In the genomic region with DNA sequence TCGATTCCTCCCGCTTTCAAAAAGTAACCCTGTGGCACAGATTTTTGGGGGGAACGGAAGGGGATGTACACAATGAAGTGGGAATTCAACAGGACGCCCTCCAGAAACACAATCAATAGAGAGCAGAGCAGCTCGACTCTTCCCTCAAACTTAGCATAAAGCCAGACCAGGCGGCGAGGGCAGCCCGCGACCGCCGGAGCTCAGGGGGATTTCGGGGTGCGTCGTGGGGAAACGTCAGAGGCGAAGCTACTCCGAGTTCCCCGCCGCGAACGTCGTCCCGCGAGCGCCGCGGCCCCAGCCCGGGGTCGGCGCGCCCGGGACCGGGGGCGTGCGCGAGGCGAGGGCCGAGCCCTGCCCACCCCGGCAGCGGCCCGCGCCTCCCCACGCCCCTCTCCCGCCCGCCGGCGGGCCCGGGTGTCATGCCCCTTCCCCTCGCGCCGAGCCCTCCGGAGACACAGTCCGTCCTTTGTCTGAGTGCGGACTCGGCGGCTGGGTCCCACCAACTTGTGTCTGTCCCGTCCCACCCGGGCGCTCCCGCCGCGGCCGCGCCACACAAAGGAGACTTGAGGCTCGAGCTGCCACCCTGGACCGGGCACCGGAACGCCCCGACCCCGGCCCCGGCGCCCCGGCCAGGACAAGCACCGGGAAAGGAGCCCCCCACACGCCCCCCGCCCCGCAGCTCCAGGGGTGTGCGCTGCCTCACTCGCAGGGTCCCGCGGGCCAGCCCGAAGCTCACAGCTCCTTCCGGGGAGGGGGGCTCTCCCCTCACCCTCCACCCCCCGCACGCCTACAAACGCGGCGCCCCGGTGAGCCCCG, we compare ENCODE assay signal across 8 cellular contexts. TPM values are rescaled to one million over a fixed set of nuclear protein-coding genes. Genes with fewer than 3 reads are reported as not detected.
DNase-seq lines count a peak whose midpoint lies in the region; ATAC-seq, FAIRE-seq and TF ChIP-seq lines count a peak whose summit lies in the region.

No MANE protein-coding gene starts in this region.

- no peak overlapping the region for H2AK5ac ChIP-seq in H1 (ENCODE audit: low read depth, low read length)

- WGBS in H1 (ENCODE audit: extremely low coverage in 1 of 2, insufficient coverage in 1 of 2, insufficient read length in 1 of 2, insufficient replicate concordance in 2 of 2, low coverage in 1 of 2, low lambda C conversion rate in 2 of 2, missing lambda C conversion rate in 1 of 2), 2 experiments: 2% methylated on average over 14 of the region's 90 CpGs; no CpG with 5 or more reads in 1 of the 2 experiments
- WGBS in mesodermal cell (ENCODE audit: insufficient coverage in 2 of 2), 2 experiments: 0% methylated on average over 66 to 67 of the region's 90 CpGs

- peaks cover 9% of the 10 kb centered on the region for H3K27me3 ChIP-seq in GM23338 (ENCODE audit: insufficient read depth)
- H3K27me3 ChIP-seq in H1 (replicated peaks in 1 of 4; ENCODE audit: control insufficient read depth in 3 of 4, extremely low read depth in 1 of 4, insufficient read depth in 3 of 4, low read length in 3 of 4): no peaks in the 10 kb centered on the region

- peak overlapping the region; percentile 94 for H3K4me2 ChIP-seq in GM23338
- H3K4me2 ChIP-seq in H1 (ENCODE audit: insufficient read depth in 1 of 2, low read depth in 2 of 2, low read length in 2 of 2): peak overlapping the region; percentile 88 to 98

- H3K9me2 ChIP-seq in GM23338 (ENCODE audit: insufficient read depth): no peaks in the 10 kb centered on the region

- H3K27ac ChIP-seq in GM23338 (ENCODE audit: low read depth) (no peak overlapping the region), H1 (ENCODE audit: low read depth, low read length) (peak overlapping the region; percentile 87; the same call in 1 of the 2 replicates), mesodermal cell (ENCODE audit: low read depth, low read length, severe bottlenecking) (peak overlapping the region; percentile 87)

- peak overlapping the region; percentile 0 for H3K56ac ChIP-seq in H1 (replicated peaks; ENCODE audit: insufficient read length, low read depth, low read length)

- H3K9me3 ChIP-seq in H1 (ENCODE audit: insufficient read depth in 2 of 2, low read depth in 1 of 2, low read length in 1 of 2) (no peaks in the 10 kb centered on the region), mesodermal cell (ENCODE audit: control insufficient read depth, low read length) (no peaks in the 10 kb centered on the region)

- no peak overlapping the region for H4K5ac ChIP-seq in H1 (ENCODE audit: insufficient read length, low read depth, low read length)

- CTCF ChIA-PET in activated CD8-positive, alpha-beta T cell treated with anti-CD3 and anti-CD28 coated beads for 36 hours (lab: Charles Lee): interaction anchor here (0.9 to 2.0 kb wide), 7 partner anchors 9 to 80 kb away, joined by 3 to 17 read pairs (median 4); no protein-coding TSS in a partner anchor
- CTCF ChIA-PET in H1 (lab: Charles Lee; ENCODE audit: partially characterized antibody): interaction anchor here (0.7 to 1.6 kb wide), 4 partner anchors 27 to 222 kb away, joined by 3 to 7 read pairs (median 4); no protein-coding TSS in a partner anchor

- H3F3A ChIP-seq in GM23338 (replicated peaks; ENCODE audit: low read depth): peaks cover 9% of the 10 kb centered on the region; the same call in 1 of the 2 replicates

- peak overlapping the region; percentile 80 for H3K27ac Mint-ChIP-seq in GM23338
- peak overlapping the region; percentile 97 for H3K27ac Mint-ChIP-seq in activated CD8-positive, alpha-beta T cell treated with anti-CD3 and anti-CD28 coated beads for 36 hours

- no peak overlapping the region for H2BK12ac ChIP-seq in H1 (ENCODE audit: low read depth, low read length)

- no peak overlapping the region for H2BK15ac ChIP-seq in H1 (ENCODE audit: low read length)

- H3K23ac ChIP-seq in H1 (ENCODE audit: insufficient read length): no peak overlapping the region

- peak; percentile 22 for ATAC-seq in GM23338
- ATAC-seq in activated CD8-positive, alpha-beta T cell treated with anti-CD3 and anti-CD28 coated beads for 36 hours: peak; percentile 9

- H3K18ac ChIP-seq in H1 (ENCODE audit: extremely low read depth, low read length): peak overlapping the region; percentile 56; the same call in 1 of the 2 replicates

- no peak for TF ChIP-seq POLR2A in H1 (IDR thresholded peaks at IDR 0.05; ENCODE audit: control extremely low read depth in 1 of 2, low read depth in 2 of 2, low read length in 2 of 2)

- peak; percentile 71 for DNase-seq in GM10266 (ENCODE audit: extremely low spot score)
- peak; percentile 41 for DNase-seq in GM23338 (ENCODE audit: low spot score)
- DNase-seq in M059J (ENCODE audit: low read depth): peak; percentile 31
- peak; percentile 63 for DNase-seq in activated CD8-positive, alpha-beta T cell treated with anti-CD3 and anti-CD28 coated beads for 36 hours
- DNase-seq in H1 (ENCODE audit: low read depth in 1 of 2, low spot score in 2 of 2): peak in 1 of 2 experiments; percentile 71
- DNase-seq in stimulated activated CD8-positive, alpha-beta memory T cell treated with anti-CD3 and anti-CD28 coated beads, Interleukin-15, amount 100 ng/mL, for 4 hours (ENCODE audit: low read depth in 2 of 2): peak; percentile 24 to 31
- no peak for DNase-seq in COLO829 (ENCODE audit: low spot score)

- H3K4me3 ChIP-seq in GM23338 (peak overlapping the region; percentile 78), H1 (ENCODE audit: extremely low read depth in 1 of 4, insufficient read depth in 2 of 4, low read depth in 3 of 4, low read length in 4 of 4) (peak overlapping the region; percentile 62 to 79 (median 71)), mesodermal cell (ENCODE audit: extremely low read depth, insufficient read depth, low read length, poor library complexity, severe bottlenecking) (peak overlapping the region; percentile 83)

- FAIRE-seq in H1 (lab: Jason Lieb, UNC): no peak

- peaks cover 6% of the 10 kb centered on the region for H3K23me2 ChIP-seq in H1 (ENCODE audit: low read depth, low read length)

- H3K4me1 Mint-ChIP-seq in GM23338: no peaks in the 10 kb centered on the region; the same call in 1 of the 3 replicates
- H3K4me1 Mint-ChIP-seq in activated CD8-positive, alpha-beta T cell treated with anti-CD3 and anti-CD28 coated beads for 36 hours (ENCODE audit: low read depth): peaks cover 31% of the 10 kb centered on the region

- peak overlapping the region; percentile 78 to 97 (median 86) for H3K9ac ChIP-seq in H1 (replicated peaks in 1 of 4; ENCODE audit: extremely low read depth in 1 of 4, low read depth in 3 of 4, low read length in 3 of 4)

- no peak overlapping the region for H2BK5ac ChIP-seq in H1 (ENCODE audit: low read depth, low read length)

- intact Hi-C loops in activated CD8-positive, alpha-beta T cell treated with anti-CD3 and anti-CD28 coated beads for 36 hours (cut with micrococcal nuclease): loop anchor here (1.0 to 5.0 kb wide), 3 partner anchors 30 to 79 kb away; no protein-coding TSS in a partner anchor

- H3K9me3 Mint-ChIP-seq in GM23338: peaks cover 5% of the 10 kb centered on the region; the same call in 2 of the 3 replicates
- no peaks in the 10 kb centered on the region for H3K9me3 Mint-ChIP-seq in activated CD8-positive, alpha-beta T cell treated with anti-CD3 and anti-CD28 coated beads for 36 hours

- no peak overlapping the region for H3K14ac ChIP-seq in H1 (ENCODE audit: insufficient read length)

- H2BK120ac ChIP-seq in H1 (replicated peaks; ENCODE audit: low read depth, low read length): no peak overlapping the region

- H3K4me1 ChIP-seq in GM23338 (ENCODE audit: insufficient read depth): peaks cover 7% of the 10 kb centered on the region
- H3K4me1 ChIP-seq in H1 (replicated peaks in 1 of 4; ENCODE audit: control insufficient read depth in 3 of 4, insufficient read depth in 4 of 4, low read length in 3 of 4): peaks cover 0 to 2% (median 0%) of the 10 kb centered on the region in 4 experiments; a peak in 3 of 7 replicates
- no peaks in the 10 kb centered on the region for H3K4me1 ChIP-seq in mesodermal cell (ENCODE audit: control insufficient read depth, insufficient read depth, low read length, poor library complexity, severe bottlenecking)

- peaks cover 12% of the 10 kb centered on the region for H3K36me3 Mint-ChIP-seq in GM23338 (ENCODE audit: low read depth)
- peaks cover 37% of the 10 kb centered on the region for H3K36me3 Mint-ChIP-seq in activated CD8-positive, alpha-beta T cell treated with anti-CD3 and anti-CD28 coated beads for 36 hours (ENCODE audit: low read depth)

- no peak for TF ChIP-seq RAD21 in H1 (IDR thresholded peaks at IDR 0.05 in 1 of 2, conservative IDR thresholded peaks at IDR 0.05 in 1 of 2; ENCODE audit: low read depth in 2 of 2, low read length in 2 of 2)

- H4K8ac ChIP-seq in H1 (ENCODE audit: extremely low read depth, insufficient read depth, low read length): peak overlapping the region; percentile 98; the same call in 1 of the 2 replicates

- H4K20me1 ChIP-seq in GM23338 (replicated peaks; ENCODE audit: insufficient read depth): peaks cover 23% of the 10 kb centered on the region; the same call in 1 of the 2 replicates
- peaks cover 5 to 7% of the 10 kb centered on the region in 2 experiments for H4K20me1 ChIP-seq in H1 (replicated peaks in 1 of 2; ENCODE audit: control insufficient read depth in 1 of 2, insufficient read depth in 2 of 2, low read length in 2 of 2)

- peak overlapping the region; percentile 73; the same call in 1 of the 2 replicates for H2AFZ ChIP-seq in GM23338
- H2AFZ ChIP-seq in H1 (ENCODE audit: low read length): no peak overlapping the region

- no peak overlapping the region for H2BK20ac ChIP-seq in H1 (ENCODE audit: low read length)

- TF ChIP-seq CTCF in GM10266 (IDR thresholded peaks at IDR 0.05; ENCODE audit: control insufficient read depth, insufficient read depth, low read depth, missing control alignments) (no peak), GM23338 (conservative IDR thresholded peaks at IDR 0.05; ENCODE audit: low read depth in 2 of 2) (no peak), H1 (IDR thresholded peaks at IDR 0.05; ENCODE audit: control extremely low read depth in 1 of 3, insufficient read depth in 1 of 3, low read depth in 1 of 3, low read length in 3 of 3) (no peak)
- TF ChIP-seq CTCF in activated CD8-positive, alpha-beta T cell treated with anti-CD3 and anti-CD28 coated beads for 36 hours (IDR thresholded peaks at IDR 0.05): no peak

- no peak for TF ChIP-seq EP300 in H1 (IDR thresholded peaks at IDR 0.05; ENCODE audit: borderline replicate concordance in 1 of 2, low read depth in 2 of 2, low read length in 2 of 2)

- H3K4me3 Mint-ChIP-seq in GM23338: peak overlapping the region; percentile 92
- H3K4me3 Mint-ChIP-seq in activated CD8-positive, alpha-beta T cell treated with anti-CD3 and anti-CD28 coated beads for 36 hours: peak overlapping the region; percentile 93

- peaks cover 3% of the 10 kb centered on the region; the same call in 1 of the 2 replicates for H3K79me1 ChIP-seq in H1 (ENCODE audit: low read depth, low read length)

- H4K91ac ChIP-seq in H1 (replicated peaks; ENCODE audit: insufficient read length, low read length): no peak overlapping the region

- H3K27me3 Mint-ChIP-seq in GM23338 (ENCODE audit: insufficient read depth, low read depth, poor library complexity): peaks cover 9% of the 10 kb centered on the region
- no peaks in the 10 kb centered on the region for H3K27me3 Mint-ChIP-seq in activated CD8-positive, alpha-beta T cell treated with anti-CD3 and anti-CD28 coated beads for 36 hours

- peaks cover 48% of the 10 kb centered on the region for H3K79me2 ChIP-seq in GM23338 (replicated peaks; ENCODE audit: insufficient read depth)
- peaks cover 4 to 49% of the 10 kb centered on the region in 2 experiments for H3K79me2 ChIP-seq in H1 (ENCODE audit: control insufficient read depth in 1 of 2, insufficient read depth in 2 of 2, low read length in 2 of 2)

- POLR2A ChIA-PET in activated CD8-positive, alpha-beta T cell treated with anti-CD3 and anti-CD28 coated beads for 36 hours (lab: Charles Lee): interaction anchor here (0.8 to 5.5 kb wide), 22 partner anchors 10 to 319 kb away, joined by 3 to 80 read pairs (median 5); a partner anchor contains a TSS
- POLR2A ChIA-PET in H1 (lab: Charles Lee; ENCODE audit: partially characterized antibody): interaction anchor here (0.6 to 2.0 kb wide), 17 partner anchors 9 to 262 kb away, joined by 3 to 11 read pairs (median 4); a partner anchor contains a TSS

- no peak overlapping the region for H3K4ac ChIP-seq in H1 (replicated peaks; ENCODE audit: insufficient read length, low read depth, low read length)

- no peaks in the 10 kb centered on the region for H3K36me3 ChIP-seq in GM23338 (ENCODE audit: insufficient read depth)
- H3K36me3 ChIP-seq in H1 (ENCODE audit: control insufficient read depth in 2 of 4, insufficient read depth in 4 of 4, low read length in 3 of 4): no peaks in the 10 kb centered on the region
- H3K36me3 ChIP-seq in mesodermal cell (ENCODE audit: control insufficient read depth, insufficient read depth, low read length): no peaks in the 10 kb centered on the region

RNA-seq across cellular contexts. Expression of a gene that starts 0.7 kb away (rescaled TPM):
- total RNA-seq in GM23338 (2014; rRNA removed; shearing (Covaris generic)): 25.6 and 33.9 TPM in 2 replicates
- polyA plus RNA-seq in GM23338 (2016; fragmentation: Nextera tagmentation; extraction: Ambion mirVana) (32.5 and 38.6 TPM in 2 replicates), H1 (2011; rRNA removed) (15.5 and 28.9 TPM in 2 replicates)
- total RNA-seq in M059J (2014; rRNA removed; shearing (Covaris generic)): 19.5 and 37.1 TPM in 2 replicates
- total RNA-seq in activated CD8-positive, alpha-beta T cell treated with anti-CD3 and anti-CD28 coated beads for 36 hours: 100 to 1,000 TPM; 112 to 114 TPM
- 46.6 and 49.0 TPM in 2 replicates for total RNA-seq in H1 (2021; fragmentation: NEBNext Ultra II Directional; extraction: Animal tissue kit (Norgen Biotek cat#: 25700))
- 33.2 TPM for polyA plus RNA-seq in H1 (2011; cell fraction: cytosol; rRNA removed)
- 39.7 TPM for polyA plus RNA-seq in H1 (2011; cell fraction: nucleus; rRNA removed)
- polyA plus RNA-seq in H1 (2012, experiment 1 of 2): 37.0 to 56.8 TPM (median 42.7 TPM) in 4 replicates
- polyA plus RNA-seq in H1 (2012, experiment 2 of 2): 6.6 TPM
- 41.2 TPM for polyA plus RNA-seq in H1 (2013, experiment 1 of 2)
- polyA plus RNA-seq in H1 (2013, experiment 2 of 2): 36.4 TPM
- 18.2 and 30.1 TPM in 2 replicates for polyA minus RNA-seq in H1 (2011; rRNA and poly(A)+ RNA removed)
- polyA minus RNA-seq in H1 (2011; cell fraction: cytosol; rRNA and poly(A)+ RNA removed): 22.4 TPM
- 34.6 TPM for polyA minus RNA-seq in H1 (2011; cell fraction: nucleus; rRNA and poly(A)+ RNA removed)
- 36.9 TPM for polyA plus RNA-seq in mesodermal cell (2013, experiment 1 of 2)
- polyA plus RNA-seq in mesodermal cell (2013, experiment 2 of 2): 40.4 TPM
